1 cellular context compared by ENCODE assay signal in the genomic region with DNA sequence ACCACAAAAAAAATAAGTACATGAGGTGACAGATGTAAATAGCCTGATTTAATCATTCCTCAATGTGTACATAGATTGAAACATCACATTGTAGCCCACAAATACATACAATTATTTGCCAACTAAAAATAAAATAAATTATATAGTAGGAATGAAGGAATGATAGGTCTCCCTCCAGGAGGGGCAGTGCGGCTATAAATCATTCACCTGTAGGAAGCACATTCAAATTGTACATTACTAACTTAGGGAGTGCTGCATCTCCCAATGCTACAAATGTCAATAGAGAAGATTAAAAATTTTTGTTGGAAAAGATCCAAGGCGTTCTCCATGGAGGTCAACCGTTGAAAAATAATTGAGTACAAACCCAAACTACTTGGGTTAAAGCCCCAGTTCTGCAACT.
TF ChIP-seq lines count a peak whose summit lies in the region.

No MANE protein-coding gene starts in this region.

TF ChIP-seq in HepG2, 621 proteins besides CTCF, POLR2A, EP300 and RAD21:
- TF ChIP-seq POLR2AphosphoS2 (IDR thresholded peaks at IDR 0.05; ENCODE audit: low read depth, low read length) (no peak), ZNF331 (CRISPR knock-in tag; IDR thresholded peaks at IDR 0.05) (no peak), HOXA7 (CRISPR knock-in tag; IDR thresholded peaks at IDR 0.05) (no peak), KAT2B (IDR thresholded peaks at IDR 0.05; ENCODE audit: borderline replicate concordance, low read depth, low read length) (no peak), WIZ (CRISPR knock-in tag; IDR thresholded peaks at IDR 0.05) (no peak), TOPORS (CRISPR knock-in tag; IDR thresholded peaks at IDR 0.05) (no peak), ZNF652 (CRISPR knock-in tag; IDR thresholded peaks at IDR 0.05; ENCODE audit: borderline replicate concordance, low read depth) (no peak), HOXA3 (CRISPR knock-in tag; IDR thresholded peaks at IDR 0.05) (no peak), TBX2 (CRISPR knock-in tag; IDR thresholded peaks at IDR 0.05; ENCODE audit: borderline replicate concordance) (no peak), HNF4A (CRISPR knock-in tag; IDR thresholded peaks at IDR 0.05) (no peak), RBM39 (IDR thresholded peaks at IDR 0.05; ENCODE audit: low read depth, low read length, poor library complexity, severe bottlenecking) (no peak), ZNF207 (IDR thresholded peaks at IDR 0.05; ENCODE audit: borderline replicate concordance) (no peak), PCBP2 (optimal IDR thresholded peaks at IDR 0.05; ENCODE audit: low read depth, low read length, poor library complexity, severe bottlenecking) (no peak), ZNF33B (CRISPR knock-in tag; IDR thresholded peaks at IDR 0.05) (no peak), SALL2 (CRISPR knock-in tag; IDR thresholded peaks at IDR 0.05) (no peak), CENPT (CRISPR knock-in tag; IDR thresholded peaks at IDR 0.05; ENCODE audit: low read depth) (no peak), BRCA1 (CRISPR knock-in tag; IDR thresholded peaks at IDR 0.05) (no peak)
- TF ChIP-seq, protein P1, sequence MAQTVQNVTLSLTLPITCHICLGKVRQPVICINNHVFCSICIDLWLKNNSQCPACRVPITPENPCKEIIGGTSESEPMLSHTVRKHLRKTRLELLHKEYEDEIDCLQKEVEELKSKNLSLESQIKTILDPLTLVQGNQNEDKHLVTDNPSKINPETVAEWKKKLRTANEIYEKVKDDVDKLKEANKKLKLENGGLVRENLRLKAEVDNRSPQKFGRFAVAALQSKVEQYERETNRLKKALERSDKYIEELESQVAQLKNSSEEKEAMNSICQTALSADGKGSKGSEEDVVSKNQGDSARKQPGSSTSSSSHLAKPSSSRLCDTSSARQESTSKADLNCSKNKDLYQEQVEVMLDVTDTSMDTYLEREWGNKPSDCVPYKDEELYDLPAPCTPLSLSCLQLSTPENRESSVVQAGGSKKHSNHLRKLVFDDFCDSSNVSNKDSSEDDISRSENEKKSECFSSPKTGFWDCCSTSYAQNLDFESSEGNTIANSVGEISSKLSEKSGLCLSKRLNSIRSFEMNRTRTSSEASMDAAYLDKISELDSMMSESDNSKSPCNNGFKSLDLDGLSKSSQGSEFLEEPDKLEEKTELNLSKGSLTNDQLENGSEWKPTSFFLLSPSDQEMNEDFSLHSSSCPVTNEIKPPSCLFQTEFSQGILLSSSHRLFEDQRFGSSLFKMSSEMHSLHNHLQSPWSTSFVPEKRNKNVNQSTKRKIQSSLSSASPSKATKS (CRISPR knock-in tag; IDR thresholded peaks at IDR 0.05): no peak
- TF ChIP-seq, protein P2, sequence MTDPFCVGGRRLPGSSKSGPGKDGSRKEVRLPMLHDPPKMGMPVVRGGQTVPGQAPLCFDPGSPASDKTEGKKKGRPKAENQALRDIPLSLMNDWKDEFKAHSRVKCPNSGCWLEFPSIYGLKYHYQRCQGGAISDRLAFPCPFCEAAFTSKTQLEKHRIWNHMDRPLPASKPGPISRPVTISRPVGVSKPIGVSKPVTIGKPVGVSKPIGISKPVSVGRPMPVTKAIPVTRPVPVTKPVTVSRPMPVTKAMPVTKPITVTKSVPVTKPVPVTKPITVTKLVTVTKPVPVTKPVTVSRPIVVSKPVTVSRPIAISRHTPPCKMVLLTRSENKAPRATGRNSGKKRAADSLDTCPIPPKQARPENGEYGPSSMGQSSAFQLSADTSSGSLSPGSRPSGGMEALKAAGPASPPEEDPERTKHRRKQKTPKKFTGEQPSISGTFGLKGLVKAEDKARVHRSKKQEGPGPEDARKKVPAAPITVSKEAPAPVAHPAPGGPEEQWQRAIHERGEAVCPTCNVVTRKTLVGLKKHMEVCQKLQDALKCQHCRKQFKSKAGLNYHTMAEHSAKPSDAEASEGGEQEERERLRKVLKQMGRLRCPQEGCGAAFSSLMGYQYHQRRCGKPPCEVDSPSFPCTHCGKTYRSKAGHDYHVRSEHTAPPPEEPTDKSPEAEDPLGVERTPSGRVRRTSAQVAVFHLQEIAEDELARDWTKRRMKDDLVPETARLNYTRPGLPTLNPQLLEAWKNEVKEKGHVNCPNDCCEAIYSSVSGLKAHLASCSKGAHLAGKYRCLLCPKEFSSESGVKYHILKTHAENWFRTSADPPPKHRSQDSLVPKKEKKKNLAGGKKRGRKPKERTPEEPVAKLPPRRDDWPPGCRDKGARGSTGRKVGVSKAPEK (CRISPR knock-in tag; IDR thresholded peaks at IDR 0.05; ENCODE audit: borderline replicate concordance): no peak
- TF ChIP-seq, protein P3, sequence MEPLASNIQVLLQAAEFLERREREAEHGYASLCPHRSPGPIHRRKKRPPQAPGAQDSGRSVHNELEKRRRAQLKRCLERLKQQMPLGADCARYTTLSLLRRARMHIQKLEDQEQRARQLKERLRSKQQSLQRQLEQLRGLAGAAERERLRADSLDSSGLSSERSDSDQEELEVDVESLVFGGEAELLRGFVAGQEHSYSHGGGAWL (CRISPR knock-in tag; IDR thresholded peaks at IDR 0.05): no peak
TF ChIP-seq in HepG2: peak in this region for 0.
